Comparison of ENCODE assay signal across 8 cellular contexts in genomic region chr5:43192558-43193170, GRCh38. TPM values are rescaled to one million over a fixed set of nuclear protein-coding genes. Genes with fewer than 3 reads are reported as not detected.
DNase-seq lines count a peak whose midpoint lies in the region; ATAC-seq and TF ChIP-seq lines count a peak whose summit lies in the region.

No MANE protein-coding gene starts in this region.

- TF ChIP-seq EP300 in esophagus muscularis mucosa (IDR thresholded peaks at IDR 0.05), result no peak

- peak; percentile 25 for DNase-seq in BE2C
- DNase-seq in activated CD8-positive, alpha-beta memory T cell treated with anti-CD3 and anti-CD28 coated beads, Interleukin-2, amount 50 U/mL, for 48 hours, result peak; percentile 68
- DNase-seq in esophagus muscularis mucosa (ENCODE audit: extremely low spot score), result no peak
- DNase-seq in naive thymus-derived CD4-positive, alpha-beta T cell, result peak in 6 of 9 donors; percentile 12 to 41 (median 19)
- DNase-seq in 8988T, result no peak

- WGBS in esophagus muscularis mucosa, result under 1% methylated on average over 26 of the region's 49 CpGs
- 4% methylated on average over 49 of the region's 49 CpGs for WGBS in thymus

- H3K27ac ChIP-seq in esophagus muscularis mucosa (replicated peaks in 1 of 4) (peak overlapping the region; percentile 30 to 75 (median 60)), thymus (ENCODE audit: low read depth) (no peak overlapping the region)
- H3K27ac ChIP-seq in naive thymus-derived CD4-positive, alpha-beta T cell (ENCODE audit: low read depth, low read length), result no peak overlapping the region

- TF ChIP-seq CTCF in BE2C (IDR thresholded peaks at IDR 0.05; ENCODE audit: low read depth, low read length), result no peak
- TF ChIP-seq CTCF in esophagus muscularis mucosa (IDR thresholded peaks at IDR 0.05), result no peak

- no peaks in the 10 kb centered on the region for H3K27me3 ChIP-seq in BE2C
- H3K27me3 ChIP-seq in esophagus muscularis mucosa, result no peaks in the 10 kb centered on the region
- H3K27me3 ChIP-seq in naive thymus-derived CD4-positive, alpha-beta T cell (ENCODE audit: control insufficient read depth in 2 of 2, insufficient read depth in 2 of 2, low read length in 2 of 2), result peaks cover 0 to 5% of the 10 kb centered on the region in 2 donors
- H3K27me3 ChIP-seq in thymus (ENCODE audit: control insufficient read depth, insufficient read depth), result peaks cover 12% of the 10 kb centered on the region

- H3K4me3 ChIP-seq in BE2C (ENCODE audit: low read depth, low read length), result peak overlapping the region; percentile 76
- peak overlapping the region; percentile 63 to 72 (median 68) for H3K4me3 ChIP-seq in esophagus muscularis mucosa
- peak overlapping the region; percentile 63 for H3K4me3 ChIP-seq in naive thymus-derived CD4-positive, alpha-beta T cell (ENCODE audit: low read length)
- peak overlapping the region; percentile 42 for H3K4me3 ChIP-seq in thymus (ENCODE audit: low read length)

- H3K36me3 Mint-ChIP-seq in naive thymus-derived CD4-positive, alpha-beta T cell, result peaks cover 3 to 8% (median 5%) of the 10 kb centered on the region in 5 donors

- H3K4me1 ChIP-seq in BE2C, result no peaks in the 10 kb centered on the region
- peaks cover 11 to 36% (median 31%) of the 10 kb centered on the region in 4 donors for H3K4me1 ChIP-seq in esophagus muscularis mucosa
- H3K4me1 ChIP-seq in naive thymus-derived CD4-positive, alpha-beta T cell (ENCODE audit: control insufficient read depth in 2 of 2, insufficient read depth in 2 of 2, low read length in 2 of 2), result peaks cover 4 to 18% of the 10 kb centered on the region in 2 donors
- peaks cover 6% of the 10 kb centered on the region for H3K4me1 ChIP-seq in thymus (ENCODE audit: control insufficient read depth, insufficient read depth, low read length)

- peaks cover 15 to 25% (median 19%) of the 10 kb centered on the region in 5 donors for H3K27me3 Mint-ChIP-seq in naive thymus-derived CD4-positive, alpha-beta T cell

- H3K4me3 Mint-ChIP-seq in naive thymus-derived CD4-positive, alpha-beta T cell, result peak overlapping the region; percentile 81 to 94 (median 88)

- intact Hi-C loops in esophagus muscularis mucosa (cut with DNase I), result loop anchor here (10.0 kb wide), 1 partner anchor 122 kb away; the partner anchor contains the start of gene HMGCS1
- intact Hi-C loops in naive thymus-derived CD4-positive, alpha-beta T cell (cut with micrococcal nuclease), result loop anchor here (1.0 to 10.0 kb wide), 13 partner anchors 42 to 323 kb away; partner anchors contain the start of genes TMEM267 (in 2 of the 2), C5orf34 (in 1 of the 2) and HMGCS1 (in 1 of the 2)

- H3K36me3 ChIP-seq in BE2C, result no peaks in the 10 kb centered on the region
- H3K36me3 ChIP-seq in esophagus muscularis mucosa, result no peaks in the 10 kb centered on the region
- H3K36me3 ChIP-seq in naive thymus-derived CD4-positive, alpha-beta T cell (ENCODE audit: control insufficient read depth in 2 of 3, insufficient read depth in 3 of 3, low read length in 3 of 3), result no peaks in the 10 kb centered on the region
- no peaks in the 10 kb centered on the region for H3K36me3 ChIP-seq in thymus (ENCODE audit: control insufficient read depth, insufficient read depth)

- H3K9me3 Mint-ChIP-seq in naive thymus-derived CD4-positive, alpha-beta T cell, result peaks cover 0 to 7% (median 0%) of the 10 kb centered on the region in 11 donors

- peak overlapping the region in 6 of 9 donors; percentile 21 to 86 (median 71) for H3K27ac Mint-ChIP-seq in naive thymus-derived CD4-positive, alpha-beta T cell

- no peak for TF ChIP-seq POLR2A in esophagus muscularis mucosa (IDR thresholded peaks at IDR 0.05; ENCODE audit: low read depth)

- H3K9me3 ChIP-seq in BE2C (no peaks in the 10 kb centered on the region), esophagus muscularis mucosa (no peaks in the 10 kb centered on the region), thymus (ENCODE audit: control insufficient read depth) (no peaks in the 10 kb centered on the region)
- H3K9me3 ChIP-seq in naive thymus-derived CD4-positive, alpha-beta T cell (ENCODE audit: control insufficient read depth in 2 of 3, low read length in 3 of 3), result no peaks in the 10 kb centered on the region

- CTCF ChIA-PET in naive thymus-derived CD4-positive, alpha-beta T cell (lab: Charles Lee), result no interaction called here

- POLR2A ChIA-PET in naive thymus-derived CD4-positive, alpha-beta T cell (lab: Charles Lee), result no interaction called here

- peak; percentile 19 for ATAC-seq in GM19438 (IDR thresholded peaks at IDR 0.05; ENCODE audit: low read depth, unreplicated experiment)
- ATAC-seq in HG03521 (IDR thresholded peaks at IDR 0.05; ENCODE audit: unreplicated experiment), result peak; percentile 26
- peak; percentile 49 for ATAC-seq in naive thymus-derived CD4-positive, alpha-beta T cell

- peaks cover 11 to 33% (median 23%) of the 10 kb centered on the region in 7 donors for H3K4me1 Mint-ChIP-seq in naive thymus-derived CD4-positive, alpha-beta T cell

RNA-seq across cellular contexts. Expression of gene NIM1K, which starts 0.6 kb away (rescaled TPM):
- 0.25 TPM for polyA plus RNA-seq in BE2C (2012; ENCODE audit: insufficient read depth, insufficient read length, low read depth)
- total RNA-seq in esophagus muscularis mucosa, result 1 to 10 TPM in 3 of 4 donors, under 1 TPM in 1; 0.42 to 2.3 (median 1.6) TPM
- under 1 TPM; 0.40 to 0.97 (median 0.61) TPM for total RNA-seq in naive thymus-derived CD4-positive, alpha-beta T cell
- polyA plus RNA-seq in naive thymus-derived CD4-positive, alpha-beta T cell, result under 1 TPM; 0.18 to 0.46 TPM
- polyA plus RNA-seq in thymus, result 0.32 TPM

Comparison
In these comparisons a context has a peak if more than half of its experiments do, and no peak if none do; other contexts are left out.
1. DNase-seq: peak in BE2C (single experiment), activated CD8-positive, alpha-beta memory T cell treated with anti-CD3 and anti-CD28 coated beads, Interleukin-2, amount 50 U/mL, for 48 hours (single experiment) and naive thymus-derived CD4-positive, alpha-beta T cell (6 of 9); none in esophagus muscularis mucosa (single experiment) and 8988T (single experiment).
2. H3K27ac ChIP-seq: peak in esophagus muscularis mucosa (4 of 4); none in naive thymus-derived CD4-positive, alpha-beta T cell (single experiment) and thymus (single experiment).
3. Peak in every context shown above with its lines, with median percentiles within 50 percentile points of each other: H3K4me3 ChIP-seq and ATAC-seq.